In the genomic region with DNA sequence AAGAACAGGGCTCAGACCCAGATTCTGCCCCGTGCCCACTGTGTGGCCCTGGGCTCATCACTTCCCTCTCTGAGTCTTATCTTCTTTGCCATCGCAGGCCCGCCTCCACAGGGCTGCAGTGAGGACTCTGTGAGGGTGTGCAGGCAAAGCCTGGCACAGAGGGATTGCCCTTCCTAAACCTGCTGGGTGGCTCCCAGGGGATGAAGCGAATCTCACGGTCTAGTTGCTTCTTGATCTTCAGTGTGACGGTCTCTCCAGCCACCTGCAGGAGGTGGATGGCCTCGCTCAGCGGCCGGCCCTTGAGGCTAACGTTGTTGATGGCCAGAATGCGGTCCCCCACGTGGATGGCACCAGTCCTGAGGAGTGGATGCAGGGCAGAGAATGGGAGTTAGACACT, we compare ENCODE assay signal across 19 cellular contexts. TPM values are rescaled to one million over a fixed set of nuclear protein-coding genes. Genes with fewer than 3 reads are reported as not detected.
A peak's percentile ranks its signal among the peaks of the same experiment; 100 is the strongest.
DNase-seq lines count a peak whose midpoint lies in the region; ATAC-seq and TF ChIP-seq lines count a peak whose summit lies in the region.
"Had no signal": no experiment of that assay in that cellular context is flagged by ENCODE, and none has a peak within 500 bp of the region (broad histone marks: within the 10 kb centered on the region; RNA-seq: fewer than 3 reads in every experiment).

No MANE protein-coding gene starts in this region.

- no peak overlapping the region for H3K27ac Mint-ChIP-seq in endodermal cell
- H3K27ac Mint-ChIP-seq: natural killer cell treated with Interleukin-12 subunit alpha and Interleukin-12 subunit beta and Interleukin-15 and Interleukin-18, amount 100 ng/mL, for 72 hours; T-cell had no signal

- H3K27ac ChIP-seq in heart right ventricle: no peak overlapping the region
- no peak overlapping the region for H3K27ac ChIP-seq in endodermal cell (ENCODE audit: low read depth, low read length)
- H3K27ac ChIP-seq in testis: no peak overlapping the region
- no peak overlapping the region for H3K27ac ChIP-seq in GM23248
- H3K27ac ChIP-seq: coronary artery, tibial nerve had no signal

- H3K4me3 ChIP-seq in heart right ventricle (no peak overlapping the region), NB4 (ENCODE audit: low read depth, low read length) (no peak overlapping the region), endodermal cell (ENCODE audit: low read length) (no peak overlapping the region), testis (no peak overlapping the region), GM23248 (no peak overlapping the region)
- H3K4me3 ChIP-seq: coronary artery, tibial nerve had no signal

- no peaks in the 10 kb centered on the region for H3F3A ChIP-seq in GM23248 (ENCODE audit: insufficient read depth)

- H3K36me3 Mint-ChIP-seq in endodermal cell (ENCODE audit: low read depth): no peaks in the 10 kb centered on the region
- H3K36me3 Mint-ChIP-seq: T-cell had no signal

- no peak for TF ChIP-seq CTCF in heart right ventricle (IDR thresholded peaks at IDR 0.05)
- no peak for TF ChIP-seq CTCF in NB4 (IDR thresholded peaks at IDR 0.05; ENCODE audit: low read depth, low read length)
- TF ChIP-seq CTCF in endodermal cell (conservative IDR thresholded peaks at IDR 0.05): peak; percentile 17
- TF ChIP-seq CTCF in omental fat pad (IDR thresholded peaks at IDR 0.05): no peak
- TF ChIP-seq CTCF in testis (IDR thresholded peaks at IDR 0.05): no peak

- no peak overlapping the region for H3K4me3 Mint-ChIP-seq in endodermal cell
- H3K4me3 Mint-ChIP-seq: natural killer cell treated with Interleukin-12 subunit alpha and Interleukin-12 subunit beta and Interleukin-15 and Interleukin-18, amount 100 ng/mL, for 72 hours; T-cell had no signal

- H3K4me1 ChIP-seq in heart right ventricle (peaks cover 0 to 18% (median 0%) of the 10 kb centered on the region in 9 donors), endodermal cell (ENCODE audit: control insufficient read depth, insufficient read depth, low read length) (no peaks in the 10 kb centered on the region), testis (peaks cover 4% of the 10 kb centered on the region), GM23248 (ENCODE audit: insufficient read depth) (no peaks in the 10 kb centered on the region)

- H4K20me1 ChIP-seq in GM23248 (ENCODE audit: insufficient read depth): no peaks in the 10 kb centered on the region

- peak; percentile 62 for DNase-seq in cardiac septum (ENCODE audit: low spot score)
- no peak for DNase-seq in heart right ventricle
- peak; percentile 46 for DNase-seq in NB4 (ENCODE audit: low read depth)
- peak; percentile 56 for DNase-seq in endodermal cell
- DNase-seq in omental fat pad (ENCODE audit: low spot score): no peak
- DNase-seq in testis: no peak
- no peak for DNase-seq in GM23248
- DNase-seq: COR-L47; midbrain; NCI-H1694; NCI-H226; posterior cingulate gyrus; small intestine; stimulated activated naive CD4-positive, alpha-beta T cell; T-cell had no signal

- H3K36me3 ChIP-seq in heart right ventricle (peaks cover 0 to 56% (median 10%) of the 10 kb centered on the region in 9 donors), endodermal cell (ENCODE audit: control insufficient read depth, insufficient read depth, low read length) (no peaks in the 10 kb centered on the region), testis (ENCODE audit: low read depth, missing control alignments) (no peaks in the 10 kb centered on the region), GM23248 (ENCODE audit: low read depth) (no peaks in the 10 kb centered on the region)

- no peaks in the 10 kb centered on the region for H3K9me2 ChIP-seq in GM23248 (ENCODE audit: insufficient read depth)

- no peak for ATAC-seq in heart right ventricle
- no peak for ATAC-seq in omental fat pad (ENCODE audit: low FRiP score)
- ATAC-seq: natural killer cell treated with Interleukin-12 subunit alpha and Interleukin-12 subunit beta and Interleukin-15 and Interleukin-18, amount 100 ng/mL, for 72 hours; T-cell had no signal

- TF ChIP-seq POLR2A in NB4 (IDR thresholded peaks at IDR 0.05; ENCODE audit: extremely low read depth, insufficient read length) (no peak), testis (IDR thresholded peaks at IDR 0.05) (no peak)

- WGBS in heart right ventricle, 2 donors: 73 to 81% methylated on average over 12 of the region's 12 CpGs
- 86 to 94% methylated on average over 3 to 12 of the region's 12 CpGs for WGBS in endodermal cell (ENCODE audit: insufficient coverage in 1 of 2, insufficient read length in 1 of 2), 2 experiments
- WGBS in testis, 2 donors: 79 to 83% methylated on average over 10 to 12 of the region's 12 CpGs
- 62 to 64% methylated on average over 12 of the region's 12 CpGs for WGBS in GM23248 (ENCODE audit: low coverage in 1 of 2, low lambda C conversion rate in 2 of 2, missing lambda C conversion rate in 2 of 2), 2 experiments

- no peaks in the 10 kb centered on the region for H3K4me1 Mint-ChIP-seq in endodermal cell

- no peak overlapping the region for H3K9ac ChIP-seq in endodermal cell (ENCODE audit: extremely low read depth, low read length, poor library complexity, severe bottlenecking)
- H3K9ac ChIP-seq in GM23248: no peak overlapping the region

- H3K4me2 ChIP-seq in GM23248 (ENCODE audit: unreplicated experiment): no peak overlapping the region

- in situ Hi-C loops in GM23248 (cut with MboI): loop anchor here (25.0 kb wide), 1 partner anchor 405 kb away; no protein-coding TSS in a partner anchor

- H3K27me3 Mint-ChIP-seq in endodermal cell (ENCODE audit: insufficient read depth): peaks cover 6% of the 10 kb centered on the region
- H3K27me3 Mint-ChIP-seq: natural killer cell treated with Interleukin-12 subunit alpha and Interleukin-12 subunit beta and Interleukin-15 and Interleukin-18, amount 100 ng/mL, for 72 hours had no signal

- H3K79me2 ChIP-seq in GM23248 (ENCODE audit: insufficient read depth): no peaks in the 10 kb centered on the region

- intact Hi-C loops in cardiac septum (cut with DNase I): loop anchor here (5.0 to 10.0 kb wide), 2 partner anchors 100 to 277 kb away; no protein-coding TSS in a partner anchor
- intact Hi-C loops in heart right ventricle (cut with DNase I): loop anchor here in 2 of 10 donors (10.0 kb wide), 2 partner anchors 127 to 277 kb away; no protein-coding TSS in a partner anchor
- intact Hi-C loops in testis (cut with DNase I; ENCODE audit: low total_unique reads): no loop called here

- H3K27me3 ChIP-seq in heart right ventricle: no peaks in the 10 kb centered on the region
- H3K27me3 ChIP-seq in endodermal cell (ENCODE audit: control insufficient read depth, insufficient read depth, low read length, poor library complexity, severe bottlenecking): no peaks in the 10 kb centered on the region
- no peaks in the 10 kb centered on the region for H3K27me3 ChIP-seq in testis
- H3K27me3 ChIP-seq in GM23248 (replicated peaks; ENCODE audit: insufficient read depth): no peaks in the 10 kb centered on the region
- H3K27me3 ChIP-seq: tibial nerve had no signal

- H3K9me3 Mint-ChIP-seq in endodermal cell: peaks cover 8% of the 10 kb centered on the region

- no peak overlapping the region for H2AFZ ChIP-seq in GM23248

- H3K9me3 ChIP-seq in heart right ventricle (peaks cover 0 to 11% (median 7%) of the 10 kb centered on the region in 11 donors), endodermal cell (ENCODE audit: control insufficient read depth, low read length) (peaks cover 8% of the 10 kb centered on the region), testis (no peaks in the 10 kb centered on the region), GM23248 (ENCODE audit: low read depth) (no peaks in the 10 kb centered on the region)

RNA-seq across cellular contexts. Expression of a gene that starts 32.8 kb away (rescaled TPM):
- total RNA-seq in cardiac septum (67.8 TPM), heart right ventricle (10 to 100 TPM; 13.2 to 70.1 (median 39.4) TPM), endodermal cell (1 to 10 TPM; 2.0 to 2.2 TPM), omental fat pad (1 to 10 TPM in 2 of 4 donors, under 1 TPM in 2; 0.69 to 2.6 (median 1.2) TPM), testis (1 to 10 TPM; 2.4 to 2.7 TPM)
- polyA plus RNA-seq in heart right ventricle (10 to 100 TPM in 1 of 2 donors, 1 to 10 TPM in 1; 7.4 to 56.8 TPM), testis (ENCODE audit: insufficient read depth, low read depth, low replicate concordance) (3.2 TPM), GM23248 (2016; fragmentation: Nextera tagmentation; extraction: Ambion mirVana) (0.14 TPM in 1 of 2 replicates, not detected in the other)
- polyA plus RNA-seq in endodermal cell (2013, experiment 1 of 2): 1.1 TPM
- polyA plus RNA-seq in endodermal cell (2013, experiment 2 of 2): 0.79 TPM
- total RNA-seq in GM23248 (2014; rRNA removed; shearing (Covaris generic)): 0.11 TPM in 1 of 2 replicates, not detected in the other
- total RNA-seq: MCF 10A; natural killer cell treated with Interleukin-12 subunit alpha and Interleukin-12 subunit beta and Interleukin-15 and Interleukin-18, amount 100 ng/mL, for 72 hours had no signal

Comparison
In these comparisons a context has a peak if more than half of its experiments do, and no peak if none do; other contexts are left out.
1. DNase-seq: peak in cardiac septum (single experiment), NB4 (single experiment) and endodermal cell (single experiment); none in heart right ventricle (0 of 2), omental fat pad (single experiment), testis (single experiment) and GM23248 (single experiment).